Comparison of ENCODE assay signal across 18 cellular contexts in genomic region chr6:79137671-79138070, GRCh38.
"Had no signal": no experiment of that assay in that cellular context is flagged by ENCODE, and none has a peak within 500 bp of the region (broad histone marks: within the 10 kb centered on the region; RNA-seq: fewer than 3 reads in every experiment).

No MANE protein-coding gene starts in this region.

- H2AFZ ChIP-seq: parathyroid adenoma had no signal

- H3K27ac ChIP-seq: esophagus squamous epithelium, foreskin keratinocyte, parathyroid adenoma, sigmoid colon had no signal

- DNase-seq: cerebellar nuclear complex; esophagus squamous epithelium; foreskin keratinocyte; left colon; left ventricle myocardium superior; mesenchymal stem cell; midbrain; naive B cell; nephron progenitor cell; sigmoid colon; small intestine; stimulated activated CD4-positive, alpha-beta T cell treated with anti-CD3 and anti-CD28 coated beads, Interleukin-12 subunit alpha, Interleukin-12 subunit beta, amount 100 ng/mL, for 4 hours; stimulated activated naive CD4-positive, alpha-beta T cell treated with Interleukin-2 at 50 U/mL for 16 hours; trophoblast cell had no signal

- H3K4me3 ChIP-seq: esophagus squamous epithelium, lung, sigmoid colon had no signal

- H3K4me1 Mint-ChIP-seq: naive B cell, nephron progenitor cell had no signal

- ATAC-seq: foreskin keratinocyte, left colon, left ventricle myocardium superior had no signal

- H3K4me3 Mint-ChIP-seq: dendritic cell treated with granulocyte-macrophage colony-stimulating factor and Interleukin-4, amounts not matched to agents 40 ng/mL and 50 ng/mL, for 4 days; naive B cell; nephron progenitor cell had no signal

- H3K27ac Mint-ChIP-seq: dendritic cell treated with granulocyte-macrophage colony-stimulating factor and Interleukin-4, amounts not matched to agents 40 ng/mL and 50 ng/mL, for 4 days; naive B cell; nephron progenitor cell had no signal

- H3K36me3 ChIP-seq: esophagus squamous epithelium, sigmoid colon had no signal

- H3K4me1 ChIP-seq: esophagus squamous epithelium, foreskin keratinocyte, parathyroid adenoma, sigmoid colon had no signal

- H3K79me2 ChIP-seq: parathyroid adenoma had no signal

- H3K27me3 Mint-ChIP-seq: dendritic cell treated with granulocyte-macrophage colony-stimulating factor and Interleukin-4, amounts not matched to agents 40 ng/mL and 50 ng/mL, for 4 days had no signal

- H3K9ac ChIP-seq: parathyroid adenoma had no signal

- H3K27me3 ChIP-seq: esophagus squamous epithelium, foreskin keratinocyte, sigmoid colon had no signal

- FAIRE-seq: colon, small intestine had no signal
